11 cellular contexts compared by ENCODE assay signal in genomic region chr1:200877839-200878551, GRCh38. TPM values are rescaled to one million over a fixed set of nuclear protein-coding genes. Genes with fewer than 3 reads are reported as not detected.
DNase-seq lines count a peak whose midpoint lies in the region; ATAC-seq and TF ChIP-seq lines count a peak whose summit lies in the region.
"Had no signal": no experiment of that assay in that cellular context is flagged by ENCODE, and none has a peak within 500 bp of the region (broad histone marks: within the 10 kb centered on the region; RNA-seq: fewer than 3 reads in every experiment).

No MANE protein-coding gene starts in this region.

- H3K27ac ChIP-seq in right atrium auricular region (no peak overlapping the region), tibial artery (no peak overlapping the region), gastrocnemius medialis (no peak overlapping the region), foreskin keratinocyte (no peak overlapping the region)

- no peak for TF ChIP-seq POLR2A in gastrocnemius medialis (IDR thresholded peaks at IDR 0.05)

- H3K4me3 ChIP-seq in right atrium auricular region (no peak overlapping the region), tibial artery (no peak overlapping the region), gastrocnemius medialis (no peak overlapping the region)

- no peaks in the 10 kb centered on the region for H3K9me3 ChIP-seq in right atrium auricular region
- no peaks in the 10 kb centered on the region for H3K9me3 ChIP-seq in tibial artery
- no peaks in the 10 kb centered on the region for H3K9me3 ChIP-seq in gastrocnemius medialis

- peaks cover 8 to 13% of the 10 kb centered on the region in 2 donors for H3K27me3 ChIP-seq in right atrium auricular region
- H3K27me3 ChIP-seq in tibial artery, result peaks cover 1 to 26% of the 10 kb centered on the region in 2 donors
- H3K27me3 ChIP-seq in gastrocnemius medialis, result peaks cover 14 to 26% (median 17%) of the 10 kb centered on the region in 3 donors
- H3K27me3 ChIP-seq in foreskin keratinocyte, result peaks cover 66% of the 10 kb centered on the region

- H3K36me3 ChIP-seq in right atrium auricular region (no peaks in the 10 kb centered on the region), tibial artery (no peaks in the 10 kb centered on the region), gastrocnemius medialis (no peaks in the 10 kb centered on the region)

- H3K4me1 ChIP-seq in right atrium auricular region, result peaks cover 0 to 10% of the 10 kb centered on the region in 2 donors
- H3K4me1 ChIP-seq in tibial artery, result peaks cover 0 to 11% (median 9%) of the 10 kb centered on the region in 4 donors
- peaks cover 3 to 7% of the 10 kb centered on the region in 2 donors for H3K4me1 ChIP-seq in gastrocnemius medialis
- H3K4me1 ChIP-seq in foreskin keratinocyte, result no peaks in the 10 kb centered on the region

- in situ Hi-C loops in gastrocnemius medialis (cut with MboI; ENCODE audit: low sequenced_read_pairs in 4 of 4), result no loop called here

- no peak for TF ChIP-seq CTCF in right atrium auricular region (IDR thresholded peaks at IDR 0.05)
- TF ChIP-seq CTCF in tibial artery (IDR thresholded peaks at IDR 0.05), result no peak
- TF ChIP-seq CTCF in gastrocnemius medialis (IDR thresholded peaks at IDR 0.05 in 4 of 5, conservative IDR thresholded peaks at IDR 0.05 in 1 of 5), result no peak
- no peak for TF ChIP-seq CTCF in foreskin keratinocyte (conservative IDR thresholded peaks at IDR 0.05)

- intact Hi-C loops in Right ventricle myocardium superior (cut with DNase I) (no loop called here), tibial artery (cut with DNase I; ENCODE audit: low total_unique reads) (no loop called here), gastrocnemius medialis (cut with DNase I; ENCODE audit: low total_unique reads) (no loop called here)

- no peak overlapping the region for H3K27ac Mint-ChIP-seq in stimulated activated naive CD8-positive, alpha-beta T cell treated with anti-CD3 and anti-CD28 coated beads, Interleukin-15, amount 100 ng/mL, for 72 hours

- peaks cover 52% of the 10 kb centered on the region for H3K27me3 Mint-ChIP-seq in stimulated activated naive CD8-positive, alpha-beta T cell treated with anti-CD3 and anti-CD28 coated beads, Interleukin-15, amount 100 ng/mL, for 72 hours

- ATAC-seq in Right ventricle myocardium superior (ENCODE audit: poor library complexity), result no peak
- peak; percentile 79 for ATAC-seq in HG03432 (IDR thresholded peaks at IDR 0.05; ENCODE audit: unreplicated experiment)
- ATAC-seq in stimulated activated naive CD8-positive, alpha-beta T cell treated with anti-CD3 and anti-CD28 coated beads, Interleukin-15, amount 100 ng/mL, for 72 hours, result peak; percentile 97
- no peak for ATAC-seq in gastrocnemius medialis
- ATAC-seq in foreskin keratinocyte, result no peak

- DNase-seq in right atrium auricular region (ENCODE audit: low spot score), result peak; percentile 40
- DNase-seq in Right ventricle myocardium superior, result no peak
- peak; percentile 50 for DNase-seq in activated T-helper 9 cell treated with anti-CD3 and anti-CD28 coated beads, Interleukin-2, amount 50 U/mL, for 16 hours (ENCODE audit: low read depth)
- DNase-seq in stimulated activated naive CD8-positive, alpha-beta T cell treated with anti-CD3 and anti-CD28 coated beads, Interleukin-15, amount 100 ng/mL, for 72 hours, result peak; percentile 54 to 83
- DNase-seq in tibial artery, result no peak
- no peak for DNase-seq in gastrocnemius medialis
- DNase-seq in foreskin keratinocyte, result no peak
- DNase-seq: cortex of kidney, SW 1271 had no signal

- H3K4me1 Mint-ChIP-seq in stimulated activated naive CD8-positive, alpha-beta T cell treated with anti-CD3 and anti-CD28 coated beads, Interleukin-15, amount 100 ng/mL, for 72 hours, result peaks cover 50% of the 10 kb centered on the region

- H3K9me3 Mint-ChIP-seq in stimulated activated naive CD8-positive, alpha-beta T cell treated with anti-CD3 and anti-CD28 coated beads, Interleukin-15, amount 100 ng/mL, for 72 hours, result no peaks in the 10 kb centered on the region

- H3K4me3 Mint-ChIP-seq in stimulated activated naive CD8-positive, alpha-beta T cell treated with anti-CD3 and anti-CD28 coated beads, Interleukin-15, amount 100 ng/mL, for 72 hours, result peak overlapping the region in 1 of 2 donors; percentile 5

RNA-seq across cellular contexts. Expression of gene GPR25, which starts 5.2 kb away (rescaled TPM):
- total RNA-seq in right atrium auricular region (not detected), Right ventricle myocardium superior (not detected), gastrocnemius medialis (under 1 TPM in 1 of 4 donors, not detected in 3; 0.24 TPM), foreskin keratinocyte (not detected in 2 replicates)
- not detected in 2 replicates for polyA plus RNA-seq in foreskin keratinocyte
- total RNA-seq: lower leg skin had no signal

RNA-seq across cellular contexts. Expression of gene INAVA, which starts 16.7 kb away (rescaled TPM):
- not detected for total RNA-seq in right atrium auricular region
- total RNA-seq in Right ventricle myocardium superior, result not detected
- total RNA-seq in gastrocnemius medialis, result under 1 TPM in 1 of 4 donors, not detected in 3; 0.58 TPM
- 21.3 and 41.7 TPM in 2 replicates for total RNA-seq in foreskin keratinocyte
- 17.5 and 30.4 TPM in 2 replicates for polyA plus RNA-seq in foreskin keratinocyte

Comparison
In these comparisons a context has a peak if more than half of its experiments do, and no peak if none do; other contexts are left out.
1. DNase-seq: peak in right atrium auricular region (single experiment), activated T-helper 9 cell treated with anti-CD3 and anti-CD28 coated beads, Interleukin-2, amount 50 U/mL, for 16 hours (single experiment) and stimulated activated naive CD8-positive, alpha-beta T cell treated with anti-CD3 and anti-CD28 coated beads, Interleukin-15, amount 100 ng/mL, for 72 hours (2 of 2); none in Right ventricle myocardium superior (single experiment), tibial artery (0 of 2), gastrocnemius medialis (0 of 2) and foreskin keratinocyte (0 of 2).
2. ATAC-seq: peak in HG03432 (single experiment) and stimulated activated naive CD8-positive, alpha-beta T cell treated with anti-CD3 and anti-CD28 coated beads, Interleukin-15, amount 100 ng/mL, for 72 hours (single experiment); none in Right ventricle myocardium superior (single experiment), gastrocnemius medialis (0 of 2) and foreskin keratinocyte (single experiment).
3. RNA of gene INAVA, which starts 16.7 kb away (total RNA-seq): 21.3 to 41.7 TPM in foreskin keratinocyte; not detected in right atrium auricular region, not detected in Right ventricle myocardium superior (single experiment) and 0.58 TPM in gastrocnemius medialis; every median in the first group is over 10 times any median in the second.